In the genomic region with DNA sequence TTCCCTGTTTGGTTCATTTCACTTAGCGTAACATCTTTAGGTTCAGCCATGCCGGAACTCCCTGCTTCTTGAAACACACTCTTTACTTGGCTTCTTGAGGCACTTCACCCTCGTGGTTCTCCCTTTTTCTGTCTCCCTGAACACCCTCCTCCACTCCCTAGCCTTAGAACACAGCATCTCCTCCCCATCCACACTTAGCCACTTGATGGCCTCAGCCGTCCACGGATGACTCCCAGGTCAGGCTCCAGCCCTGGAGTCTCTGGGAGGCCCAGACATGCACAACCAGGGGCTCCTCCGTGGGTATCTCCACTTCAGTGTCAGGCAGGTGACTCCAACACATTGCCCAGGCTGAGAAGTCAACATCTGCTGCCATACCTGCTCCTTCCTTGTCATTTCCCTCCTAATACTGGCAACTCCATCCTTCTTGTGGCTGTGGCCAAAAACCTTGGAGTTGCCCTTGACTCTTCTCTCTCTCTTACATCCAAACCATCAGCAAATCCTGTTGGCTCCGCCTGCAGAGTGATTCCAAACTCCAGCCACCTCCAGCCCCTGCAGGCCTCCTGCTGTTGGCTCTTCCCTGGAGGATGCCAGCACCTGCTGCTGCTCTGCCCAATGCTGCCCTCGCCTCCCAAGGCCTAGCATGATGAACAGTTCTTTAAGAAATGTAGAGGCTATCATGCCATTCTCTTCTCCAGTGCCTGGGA, we compare ENCODE assay signal across 1 cellular context.
TF ChIP-seq lines count a peak whose summit lies in the region.

No MANE protein-coding gene starts in this region.

TF ChIP-seq in K562, 482 proteins besides CTCF, POLR2A, EP300 and RAD21:
- TF ChIP-seq RCOR1 (IDR thresholded peaks at IDR 0.05; ENCODE audit: borderline replicate concordance in 1 of 2, low read depth in 2 of 2, low read length in 2 of 2): peak in 1 of 2 experiments; percentile 54; a peak in 1 of 4 replicates
- TF ChIP-seq ARID2 (IDR thresholded peaks at IDR 0.05): peak; percentile 96
- no peak for TF ChIP-seq RBM14 (IDR thresholded peaks at IDR 0.05; ENCODE audit: borderline replicate concordance, insufficient read depth, low read depth, low read length)
- TF ChIP-seq CREB1 (IDR thresholded peaks at IDR 0.05): no peak
- TF ChIP-seq CREB1 (CRISPR knock-in tag; IDR thresholded peaks at IDR 0.05): peak; percentile 8; the same call in 1 of the 2 replicates
- peak; percentile 79; the same call in 1 of the 2 replicates for TF ChIP-seq CC2D1A (IDR thresholded peaks at IDR 0.05)
- TF ChIP-seq, protein P1, sequence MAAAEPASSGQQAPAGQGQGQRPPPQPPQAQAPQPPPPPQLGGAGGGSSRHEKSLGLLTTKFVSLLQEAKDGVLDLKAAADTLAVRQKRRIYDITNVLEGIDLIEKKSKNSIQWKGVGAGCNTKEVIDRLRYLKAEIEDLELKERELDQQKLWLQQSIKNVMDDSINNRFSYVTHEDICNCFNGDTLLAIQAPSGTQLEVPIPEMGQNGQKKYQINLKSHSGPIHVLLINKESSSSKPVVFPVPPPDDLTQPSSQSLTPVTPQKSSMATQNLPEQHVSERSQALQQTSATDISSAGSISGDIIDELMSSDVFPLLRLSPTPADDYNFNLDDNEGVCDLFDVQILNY (CRISPR knock-in tag; IDR thresholded peaks at IDR 0.05): no peak
- TF ChIP-seq MXI1 (IDR thresholded peaks at IDR 0.05; ENCODE audit: low read depth, low read length): no peak
- peak; percentile 75; the same call in 1 of the 2 replicates for TF ChIP-seq STAG1 (CRISPR knock-in tag; IDR thresholded peaks at IDR 0.05; ENCODE audit: borderline replicate concordance)
- TF ChIP-seq, protein P2, sequence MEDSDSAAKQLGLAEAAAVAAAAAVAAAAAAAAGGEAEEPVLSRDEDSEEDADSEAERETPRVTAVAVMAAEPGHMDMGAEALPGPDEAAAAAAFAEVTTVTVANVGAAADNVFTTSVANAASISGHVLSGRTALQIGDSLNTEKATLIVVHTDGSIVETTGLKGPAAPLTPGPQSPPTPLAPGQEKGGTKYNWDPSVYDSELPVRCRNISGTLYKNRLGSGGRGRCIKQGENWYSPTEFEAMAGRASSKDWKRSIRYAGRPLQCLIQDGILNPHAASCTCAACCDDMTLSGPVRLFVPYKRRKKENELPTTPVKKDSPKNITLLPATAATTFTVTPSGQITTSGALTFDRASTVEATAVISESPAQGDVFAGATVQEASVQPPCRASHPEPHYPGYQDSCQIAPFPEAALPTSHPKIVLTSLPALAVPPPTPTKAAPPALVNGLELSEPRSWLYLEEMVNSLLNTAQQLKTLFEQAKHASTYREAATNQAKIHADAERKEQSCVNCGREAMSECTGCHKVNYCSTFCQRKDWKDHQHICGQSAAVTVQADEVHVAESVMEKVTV (CRISPR knock-in tag; IDR thresholded peaks at IDR 0.05): peak; percentile 86
- TF ChIP-seq, protein P3, sequence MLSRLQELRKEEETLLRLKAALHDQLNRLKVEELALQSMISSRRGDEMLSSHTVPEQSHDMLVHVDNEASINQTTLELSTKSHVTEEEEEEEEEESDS (CRISPR knock-in tag; IDR thresholded peaks at IDR 0.05): no peak
- TF ChIP-seq ZNF436 (CRISPR knock-in tag; IDR thresholded peaks at IDR 0.05): no peak
- peak; percentile 46; the same call in 1 of the 2 replicates for TF ChIP-seq CTBP1 (IDR thresholded peaks at IDR 0.05; ENCODE audit: borderline replicate concordance)
- TF ChIP-seq SMC3 (conservative IDR thresholded peaks at IDR 0.05; ENCODE audit: insufficient read depth, low read depth, low read length): peak; percentile 85
- TF ChIP-seq MTA3 (IDR thresholded peaks at IDR 0.05; ENCODE audit: borderline replicate concordance): 0 out of 2 replicates have a peak, but pooled peaks have one; percentile 22
- TF ChIP-seq PHB (CRISPR knock-in tag; IDR thresholded peaks at IDR 0.05): no peak
- no peak for TF ChIP-seq DACH1 (IDR thresholded peaks at IDR 0.05; ENCODE audit: partially characterized antibody)
- TF ChIP-seq MAZ (CRISPR knock-in tag; conservative IDR thresholded peaks at IDR 0.05 in 1 of 2, IDR thresholded peaks at IDR 0.05 in 1 of 2): peak in 1 of 2 experiments; percentile 58; a peak in 2 of 4 replicates
- TF ChIP-seq, protein P4, sequence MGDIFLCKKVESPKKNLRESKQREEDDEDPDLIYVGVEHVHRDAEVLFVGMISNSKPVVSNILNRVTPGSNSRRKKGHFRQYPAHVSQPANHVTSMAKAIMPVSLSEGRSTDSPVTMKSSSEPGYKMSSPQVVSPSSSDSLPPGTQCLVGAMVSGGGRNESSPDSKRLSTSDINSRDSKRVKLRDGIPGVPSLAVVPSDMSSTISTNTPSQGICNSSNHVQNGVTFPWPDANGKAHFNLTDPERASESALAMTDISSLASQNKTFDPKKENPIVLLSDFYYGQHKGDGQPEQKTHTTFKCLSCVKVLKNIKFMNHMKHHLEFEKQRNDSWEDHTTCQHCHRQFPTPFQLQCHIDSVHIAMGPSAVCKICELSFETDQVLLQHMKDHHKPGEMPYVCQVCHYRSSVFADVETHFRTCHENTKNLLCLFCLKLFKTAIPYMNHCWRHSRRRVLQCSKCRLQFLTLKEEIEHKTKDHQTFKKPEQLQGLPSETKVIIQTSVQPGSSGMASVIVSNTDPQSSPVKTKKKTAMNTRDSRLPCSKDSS (IDR thresholded peaks at IDR 0.05; ENCODE audit: low read depth, partially characterized antibody): no peak
- TF ChIP-seq FOXA1 (IDR thresholded peaks at IDR 0.05; ENCODE audit: borderline replicate concordance): no peak
- TF ChIP-seq ARNT (IDR thresholded peaks at IDR 0.05): peak in 1 of 2 experiments; percentile 52; a peak in 1 of 4 replicates
- TF ChIP-seq ZNF431 (CRISPR knock-in tag; IDR thresholded peaks at IDR 0.05): no peak
- TF ChIP-seq HSF4 (CRISPR knock-in tag; IDR thresholded peaks at IDR 0.05; ENCODE audit: borderline replicate concordance): no peak
- peak; percentile 67; the same call in 1 of the 2 replicates for TF ChIP-seq HLTF (IDR thresholded peaks at IDR 0.05)
- TF ChIP-seq SMAD4 (CRISPR knock-in tag; conservative IDR thresholded peaks at IDR 0.05): 0 out of 2 replicates have a peak, but pooled peaks have one; percentile 17
- no peak for TF ChIP-seq ZBTB17 (CRISPR knock-in tag; IDR thresholded peaks at IDR 0.05)
- no peak for TF ChIP-seq KDM4B (IDR thresholded peaks at IDR 0.05; ENCODE audit: borderline replicate concordance in 2 of 2, low read depth in 1 of 2)
TF ChIP-seq in K562: peak in this region for 13.
